ENCODE assay signal across 20 cellular contexts in the genomic region with DNA sequence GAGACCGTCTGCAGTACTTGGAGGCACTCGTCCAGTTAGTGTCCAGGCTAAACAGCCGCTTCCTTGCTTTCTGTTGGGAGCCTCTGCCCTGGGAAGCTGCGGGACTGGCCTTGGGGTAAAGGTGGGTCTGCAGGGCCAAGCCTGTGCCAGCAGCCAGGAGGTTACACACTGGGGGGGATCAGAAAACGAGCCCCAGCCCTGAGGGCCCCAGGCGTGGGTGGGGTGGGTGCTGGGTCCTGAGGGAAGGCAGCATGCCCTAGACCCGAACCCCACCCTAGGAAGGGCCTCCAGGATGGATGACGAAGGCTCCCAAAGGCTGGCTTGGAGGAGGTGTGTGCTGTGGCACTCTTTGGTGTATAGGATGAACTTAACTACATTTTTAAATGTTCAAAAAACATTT.
DNase-seq lines count a peak whose midpoint lies in the region; ATAC-seq, FAIRE-seq and TF ChIP-seq lines count a peak whose summit lies in the region.
"Had no signal": no experiment of that assay in that cellular context is flagged by ENCODE, and none has a peak within 500 bp of the region (broad histone marks: within the 10 kb centered on the region; RNA-seq: fewer than 3 reads in every experiment).

No MANE protein-coding gene starts in this region.

- H2BK15ac ChIP-seq in mesenchymal stem cell (ENCODE audit: low read depth, poor library complexity, severe bottlenecking), result peak overlapping the region; percentile 2

- TF ChIP-seq EP300 in upper lobe of left lung (IDR thresholded peaks at IDR 0.05), result no peak

- no peaks in the 10 kb centered on the region for H3K9me3 Mint-ChIP-seq in astrocyte (ENCODE audit: unreplicated experiment)

- H3K23ac ChIP-seq in mesenchymal stem cell (ENCODE audit: low read length in 2 of 2), result no peak overlapping the region

- peak overlapping the region in 1 of 2 experiments; percentile 81 for H3K4ac ChIP-seq in mesenchymal stem cell (ENCODE audit: low read depth in 1 of 2, low read length in 2 of 2)

- no peak for FAIRE-seq in astrocyte (lab: Jason Lieb, UNC)

- peak overlapping the region; percentile 42 for H2BK120ac ChIP-seq in mesenchymal stem cell (ENCODE audit: low read depth, low read length)

- TF ChIP-seq CTCF in astrocyte (IDR thresholded peaks at IDR 0.05; ENCODE audit: insufficient read depth, low read depth, low read length) (no peak), upper lobe of left lung (IDR thresholded peaks at IDR 0.05) (no peak)

- peaks cover 4% of the 10 kb centered on the region for H3K4me1 ChIP-seq in astrocyte (ENCODE audit: insufficient read depth, low read length)
- H3K4me1 ChIP-seq in mesenchymal stem cell (ENCODE audit: control insufficient read depth, insufficient read depth, low read depth, low read length), result peaks cover 29% of the 10 kb centered on the region
- peaks cover 10 to 25% (median 16%) of the 10 kb centered on the region in 4 donors for H3K4me1 ChIP-seq in upper lobe of left lung

- WGBS in mesenchymal stem cell, result 79% methylated on average over 7 of the region's 8 CpGs
- 76 to 78% methylated on average over 5 to 8 of the region's 8 CpGs for WGBS in upper lobe of left lung, 2 donors

- peaks cover 15% of the 10 kb centered on the region for H3K36me3 Mint-ChIP-seq in astrocyte (ENCODE audit: low read depth, unreplicated experiment)

- peak overlapping the region; percentile 64 for H4K91ac ChIP-seq in mesenchymal stem cell (ENCODE audit: low read length)

- peak overlapping the region; percentile 54 to 81 for H3K18ac ChIP-seq in mesenchymal stem cell (ENCODE audit: low read depth in 1 of 2, low read length in 2 of 2)

- H3K27ac Mint-ChIP-seq in astrocyte (ENCODE audit: unreplicated experiment), result no peak overlapping the region
- H3K27ac Mint-ChIP-seq: stimulated activated memory B cell treated with anti-CD40 and anti-IgM and Interleukin-4, amounts not matched to agents 10 μg/mL and 1 μg/mL and 100 μg/mL, for 72 hours had no signal

- peaks cover 13% of the 10 kb centered on the region for H3K4me1 Mint-ChIP-seq in astrocyte (ENCODE audit: low read depth, unreplicated experiment)
- H3K4me1 Mint-ChIP-seq: stimulated activated memory B cell treated with anti-CD40 and anti-IgM and Interleukin-4, amounts not matched to agents 10 μg/mL and 1 μg/mL and 100 μg/mL, for 72 hours had no signal

- ATAC-seq in upper lobe of left lung (ENCODE audit: low FRiP score in 2 of 2) (peak in 1 of 2 donors; percentile 4), GM21576 (IDR thresholded peaks at IDR 0.05; ENCODE audit: unreplicated experiment) (no peak)
- ATAC-seq: activated CD4-positive, CD25-positive, alpha-beta regulatory T cell treated with anti-CD3 and anti-CD28 coated beads, Interleukin-2, amount 50 U/mL, for 24 hours; body of pancreas; stimulated activated memory B cell treated with anti-CD40 and anti-IgM and Interleukin-4, amounts not matched to agents 10 μg/mL and 1 μg/mL and 100 μg/mL, for 72 hours had no signal

- H3K27me3 Mint-ChIP-seq in astrocyte (ENCODE audit: low read depth, unreplicated experiment), result no peaks in the 10 kb centered on the region
- H3K27me3 Mint-ChIP-seq: IgD-negative memory B cell; stimulated activated memory B cell treated with anti-CD40 and anti-IgM and Interleukin-4, amounts not matched to agents 10 μg/mL and 1 μg/mL and 100 μg/mL, for 72 hours had no signal

- H3K4me2 ChIP-seq in astrocyte (ENCODE audit: low read length) (no peak overlapping the region), mesenchymal stem cell (ENCODE audit: low read length, poor library complexity, severe bottlenecking) (no peak overlapping the region)

- H3K9ac ChIP-seq in astrocyte (ENCODE audit: low read length), result peak overlapping the region; percentile 23
- H3K9ac ChIP-seq in mesenchymal stem cell (ENCODE audit: low read length), result no peak overlapping the region

- H3K27ac ChIP-seq in astrocyte (ENCODE audit: low read depth, low read length), result peak overlapping the region; percentile 40
- H3K27ac ChIP-seq in mesenchymal stem cell (ENCODE audit: low read length, poor library complexity, severe bottlenecking), result no peak overlapping the region
- peak overlapping the region in 3 of 4 donors; percentile 60 to 67 (median 63) for H3K27ac ChIP-seq in upper lobe of left lung
- H3K27ac ChIP-seq: body of pancreas, esophagus muscularis mucosa had no signal

- H2AK5ac ChIP-seq in mesenchymal stem cell (ENCODE audit: low read length, severe bottlenecking), result no peak overlapping the region

- H2BK12ac ChIP-seq in mesenchymal stem cell (ENCODE audit: low read length in 2 of 2), result peak overlapping the region in 1 of 2 experiments; percentile 58

- H3K4me3 ChIP-seq in astrocyte (ENCODE audit: insufficient read depth, low read depth, low read length) (no peak overlapping the region), mesenchymal stem cell (ENCODE audit: insufficient read depth in 1 of 2, low read depth in 1 of 2, low read length in 2 of 2) (no peak overlapping the region), upper lobe of left lung (no peak overlapping the region)
- H3K4me3 ChIP-seq: body of pancreas, esophagus muscularis mucosa, lung had no signal

- peaks cover 53% of the 10 kb centered on the region for H3K79me1 ChIP-seq in mesenchymal stem cell (replicated peaks; ENCODE audit: low read length, poor library complexity, severe bottlenecking)

- H3K27me3 ChIP-seq in astrocyte (ENCODE audit: insufficient read depth, low read length), result no peaks in the 10 kb centered on the region
- H3K27me3 ChIP-seq in mesenchymal stem cell (ENCODE audit: control insufficient read depth in 1 of 2, insufficient read depth in 1 of 2, low read length in 2 of 2), result no peaks in the 10 kb centered on the region
- H3K27me3 ChIP-seq in upper lobe of left lung, result no peaks in the 10 kb centered on the region
- H3K27me3 ChIP-seq: body of pancreas, esophagus muscularis mucosa had no signal

- H3K14ac ChIP-seq in mesenchymal stem cell (ENCODE audit: low read length in 2 of 2), result no peak overlapping the region

- H2BK5ac ChIP-seq in mesenchymal stem cell (ENCODE audit: low read depth, low read length, poor library complexity, severe bottlenecking), result no peak overlapping the region

- H2AFZ ChIP-seq in astrocyte (ENCODE audit: low read depth, low read length) (no peak overlapping the region), mesenchymal stem cell (ENCODE audit: low read depth, low read length) (no peak overlapping the region)

- no peak for TF ChIP-seq POLR2A in upper lobe of left lung (IDR thresholded peaks at IDR 0.05)

- peaks cover 3% of the 10 kb centered on the region for H3K79me2 ChIP-seq in astrocyte (ENCODE audit: insufficient read depth, low read length)

- H4K20me1 ChIP-seq in astrocyte (ENCODE audit: insufficient read depth, low read length), result peaks cover 56% of the 10 kb centered on the region

- no peaks in the 10 kb centered on the region for H3K36me3 ChIP-seq in astrocyte (ENCODE audit: insufficient read depth, low read length)
- peaks cover 37 to 60% of the 10 kb centered on the region in 2 experiments for H3K36me3 ChIP-seq in mesenchymal stem cell (ENCODE audit: control insufficient read depth in 1 of 2, insufficient read depth in 2 of 2, low read depth in 1 of 2, low read length in 2 of 2)
- peaks cover 0 to 22% (median 12%) of the 10 kb centered on the region in 4 donors for H3K36me3 ChIP-seq in upper lobe of left lung

- peak overlapping the region; percentile 56 for H3K4me3 Mint-ChIP-seq in astrocyte (ENCODE audit: unreplicated experiment)
- H3K4me3 Mint-ChIP-seq: stimulated activated memory B cell treated with anti-CD40 and anti-IgM and Interleukin-4, amounts not matched to agents 10 μg/mL and 1 μg/mL and 100 μg/mL, for 72 hours had no signal

- no peaks in the 10 kb centered on the region for H3K9me3 ChIP-seq in astrocyte (ENCODE audit: insufficient read depth, low read depth, low read length)
- no peaks in the 10 kb centered on the region for H3K9me3 ChIP-seq in mesenchymal stem cell (ENCODE audit: control insufficient read depth, low read length)
- no peaks in the 10 kb centered on the region for H3K9me3 ChIP-seq in upper lobe of left lung
- H3K9me3 ChIP-seq: body of pancreas, esophagus muscularis mucosa had no signal

- peak; percentile 54 for DNase-seq in activated effector memory CD4-positive, alpha-beta T cell treated with anti-CD3 and anti-CD28 coated beads, Interleukin-2, amount 50 U/mL, for 16 hours
- DNase-seq in activated effector memory CD4-positive, alpha-beta T cell treated with Interleukin-2 at 50 U/mL for 16 hours, result no peak
- DNase-seq in astrocyte (ENCODE audit: low read depth) (no peak), mesenchymal stem cell (no peak), upper lobe of left lung (peak in 1 of 2 donors; percentile 45), NCI-H524 (lab: John Stamatoyannopoulos, UW) (no peak), NCI-H1048 (lab: John Stamatoyannopoulos, UW) (no peak)
- DNase-seq: ACHN; activated CD8-positive, alpha-beta memory T cell treated with anti-CD3 and anti-CD28 coated beads, Interleukin-2, amount 50 U/mL, for 4 hours; activated naive CD4-positive, alpha-beta T cell treated with anti-CD3 and anti-CD28 coated beads, Interleukin-2, amount 50 U/mL, for 16 hours; NCI-H2029; NCI-H510A; OCI-M1 had no signal

- peak overlapping the region; percentile 70 for H4K8ac ChIP-seq in mesenchymal stem cell (ENCODE audit: low read length)
